In the genomic region with DNA sequence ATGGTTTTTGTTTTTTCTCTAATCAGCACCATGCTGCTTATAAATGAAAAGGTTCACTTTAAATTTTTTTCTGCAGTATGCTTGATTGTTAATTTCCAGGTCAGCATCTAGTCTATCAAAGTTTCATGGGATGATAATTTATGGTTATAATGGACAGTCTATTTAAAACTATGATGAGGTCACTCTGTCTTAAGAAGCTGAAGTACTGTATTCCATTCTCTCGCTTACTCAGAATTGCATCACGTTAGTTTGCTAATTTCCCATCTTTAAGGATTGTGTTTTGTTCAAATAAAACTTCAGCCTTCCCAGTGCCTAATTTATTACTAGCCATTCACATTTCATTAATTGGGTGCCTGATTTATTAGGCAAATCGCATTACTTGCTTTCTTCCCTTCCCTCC, we compare ENCODE assay signal across 31 cellular contexts.
A peak's percentile ranks its signal among the peaks of the same experiment; 100 is the strongest.
DNase-seq lines count a peak whose midpoint lies in the region; ATAC-seq, FAIRE-seq and TF ChIP-seq lines count a peak whose summit lies in the region.
"Had no signal": no experiment of that assay in that cellular context is flagged by ENCODE, and none has a peak within 500 bp of the region (broad histone marks: within the 10 kb centered on the region; RNA-seq: fewer than 3 reads in every experiment).

No MANE protein-coding gene starts in this region.

- no peaks in the 10 kb centered on the region for H3K9me3 ChIP-seq in fibroblast of lung (ENCODE audit: control insufficient read depth, insufficient read depth, low read depth, low read length)
- H3K9me3 ChIP-seq in smooth muscle cell (replicated peaks; ENCODE audit: low read depth) = no peaks in the 10 kb centered on the region
- H3K9me3 ChIP-seq: MG63, neutrophil, sigmoid colon, testis, uterus had no signal

- H4K20me1 ChIP-seq in fibroblast of lung (ENCODE audit: control insufficient read depth, extremely low read depth, insufficient read depth, low read length) = no peaks in the 10 kb centered on the region
- H4K20me1 ChIP-seq in smooth muscle cell (ENCODE audit: low read depth) = peaks cover 18% of the 10 kb centered on the region

- 60% methylated on average over 3 of the region's 3 CpGs for WGBS in smooth muscle cell (ENCODE audit: low lambda C conversion rate)

- no peaks in the 10 kb centered on the region for H3K79me2 ChIP-seq in fibroblast of lung (ENCODE audit: control insufficient read depth, insufficient read depth, low read length)
- peaks cover 26% of the 10 kb centered on the region for H3K79me2 ChIP-seq in smooth muscle cell (ENCODE audit: low read depth)

- intact Hi-C loops in activated naive CD4-positive, alpha-beta T cell treated with anti-CD3 and anti-CD28 coated beads for 36 hours (cut with micrococcal nuclease) = no loop called here

- ATAC-seq in SK-N-SH treated with all-trans-retinoic acid at 6 μM for 48 hours = no peak
- no peak for ATAC-seq in HG03460 (IDR thresholded peaks at IDR 0.05; ENCODE audit: unreplicated experiment)
- ATAC-seq in HG02588 (IDR thresholded peaks at IDR 0.05; ENCODE audit: unreplicated experiment) = no peak
- ATAC-seq: activated naive CD8-positive, alpha-beta T cell treated with anti-CD3 and anti-CD28 coated beads, Interleukin-2, amount 50 U/mL, for 24 hours; PC-3; Right ventricle myocardium inferior had no signal

- H3K4me1 ChIP-seq in fibroblast of lung (ENCODE audit: control insufficient read depth, extremely low read depth, insufficient read depth, low read length) (no peaks in the 10 kb centered on the region), smooth muscle cell (ENCODE audit: low read depth) (no peaks in the 10 kb centered on the region)
- H3K4me1 ChIP-seq: sigmoid colon, testis, uterus had no signal

- TF ChIP-seq CTCF in fibroblast of lung (conservative IDR thresholded peaks at IDR 0.05 in 1 of 2, IDR thresholded peaks at IDR 0.05 in 1 of 2; ENCODE audit: low read depth in 1 of 2, low read length in 2 of 2) (no peak), smooth muscle cell (IDR thresholded peaks at IDR 0.05; ENCODE audit: borderline replicate concordance, insufficient read depth, poor library complexity, severe bottlenecking) (no peak)

- no peaks in the 10 kb centered on the region for H3K27me3 ChIP-seq in fibroblast of lung (ENCODE audit: control insufficient read depth, insufficient read depth, low read length)
- no peaks in the 10 kb centered on the region for H3K27me3 ChIP-seq in smooth muscle cell (ENCODE audit: low read depth)
- H3K27me3 ChIP-seq: brain microvascular endothelial cell, MG63, neutrophil, sigmoid colon, testis, uterus had no signal

- H3K36me3 ChIP-seq in fibroblast of lung (ENCODE audit: control insufficient read depth, insufficient read depth, low read length) (no peaks in the 10 kb centered on the region), smooth muscle cell (ENCODE audit: low read depth) (no peaks in the 10 kb centered on the region)
- H3K36me3 ChIP-seq: brain microvascular endothelial cell, MG63, neutrophil, sigmoid colon, uterus had no signal

- no peak overlapping the region for H3K4me2 ChIP-seq in fibroblast of lung (ENCODE audit: extremely low read depth, insufficient read depth, low read length)
- H3K4me2 ChIP-seq in smooth muscle cell = no peak overlapping the region

- CTCF ChIA-PET in activated naive CD4-positive, alpha-beta T cell treated with anti-CD3 and anti-CD28 coated beads for 36 hours (lab: Charles Lee) = no interaction called here

- no peaks in the 10 kb centered on the region for H3K9me3 Mint-ChIP-seq in activated naive CD4-positive, alpha-beta T cell treated with anti-CD3 and anti-CD28 coated beads for 36 hours
- H3K9me3 Mint-ChIP-seq: activated naive CD8-positive, alpha-beta T cell treated with anti-CD3 and anti-CD28 coated beads, Interleukin-2, amount 50 U/mL, for 24 hours; activated T-cell treated with anti-CD3 and anti-CD28 coated beads, Interleukin-2, amount 50 U/mL, for 24 hours; CD4-positive, alpha-beta T cell; T-helper 2 cell treated with Interferon-gamma antibody and Interleukin-4, amounts not matched to agents 5 μg/mL and 100 μg/mL, for 36 hours had no signal

- H3F3A ChIP-seq in smooth muscle cell (ENCODE audit: low read depth) = no peaks in the 10 kb centered on the region

- no peak for TF ChIP-seq POLR2A in H54 (IDR thresholded peaks at IDR 0.05; ENCODE audit: low read depth, low read length)

- H3K27ac ChIP-seq in fibroblast of lung (ENCODE audit: insufficient read depth, low read length) (no peak overlapping the region), smooth muscle cell (ENCODE audit: low read depth) (peak overlapping the region; percentile 9)
- H3K27ac ChIP-seq: brain microvascular endothelial cell, coronary artery, neutrophil, sigmoid colon, testis, uterus, VCaP had no signal

- peak; percentile 71 for FAIRE-seq in H54 (lab: Jason Lieb, UNC)

- H3K9ac ChIP-seq in fibroblast of lung (ENCODE audit: insufficient read depth, low read length) (no peak overlapping the region), smooth muscle cell (ENCODE audit: low read depth) (no peak overlapping the region)

- H3K4me3 ChIP-seq in fibroblast of lung (replicated peaks in 1 of 4; ENCODE audit: control extremely low read depth in 1 of 4, insufficient read depth in 1 of 4, low read depth in 3 of 4, low read length in 4 of 4) (no peak overlapping the region), smooth muscle cell (no peak overlapping the region)
- H3K4me3 ChIP-seq: coronary artery, MG63, sigmoid colon, testis, uterus had no signal

- no peaks in the 10 kb centered on the region for H3K36me3 Mint-ChIP-seq in activated naive CD4-positive, alpha-beta T cell treated with anti-CD3 and anti-CD28 coated beads for 36 hours (ENCODE audit: low read depth)
- H3K36me3 Mint-ChIP-seq: immature natural killer cell, memory B cell had no signal

- H3K27ac Mint-ChIP-seq in activated naive CD4-positive, alpha-beta T cell treated with anti-CD3 and anti-CD28 coated beads for 36 hours = no peak overlapping the region
- H3K27ac Mint-ChIP-seq: activated naive CD8-positive, alpha-beta T cell treated with anti-CD3 and anti-CD28 coated beads, Interleukin-2, amount 50 U/mL, for 24 hours; activated T-cell treated with anti-CD3 and anti-CD28 coated beads, Interleukin-2, amount 50 U/mL, for 24 hours; CD4-positive, alpha-beta T cell; immature natural killer cell; memory B cell; progenitor cell of endocrine pancreas; T-helper 2 cell treated with Interferon-gamma antibody and Interleukin-4, amounts not matched to agents 5 μg/mL and 100 μg/mL, for 36 hours had no signal

- no peaks in the 10 kb centered on the region for H3K4me1 Mint-ChIP-seq in activated naive CD4-positive, alpha-beta T cell treated with anti-CD3 and anti-CD28 coated beads for 36 hours (ENCODE audit: low read depth)
- H3K4me1 Mint-ChIP-seq: activated naive CD8-positive, alpha-beta T cell treated with anti-CD3 and anti-CD28 coated beads, Interleukin-2, amount 50 U/mL, for 24 hours; immature natural killer cell; memory B cell had no signal

- H3K4me3 Mint-ChIP-seq in activated naive CD4-positive, alpha-beta T cell treated with anti-CD3 and anti-CD28 coated beads for 36 hours = no peak overlapping the region
- H3K4me3 Mint-ChIP-seq: activated naive CD8-positive, alpha-beta T cell treated with anti-CD3 and anti-CD28 coated beads, Interleukin-2, amount 50 U/mL, for 24 hours; activated T-cell treated with anti-CD3 and anti-CD28 coated beads, Interleukin-2, amount 50 U/mL, for 24 hours; CD4-positive, alpha-beta T cell; immature natural killer cell; memory B cell; T-helper 2 cell treated with Interferon-gamma antibody and Interleukin-4, amounts not matched to agents 5 μg/mL and 100 μg/mL, for 36 hours had no signal

- H2AFZ ChIP-seq in fibroblast of lung (ENCODE audit: low read length) (no peak overlapping the region), smooth muscle cell (ENCODE audit: low read depth) (no peak overlapping the region)

- peaks cover 10% of the 10 kb centered on the region for H3K27me3 Mint-ChIP-seq in activated naive CD4-positive, alpha-beta T cell treated with anti-CD3 and anti-CD28 coated beads for 36 hours (ENCODE audit: low read depth)
- H3K27me3 Mint-ChIP-seq: CD4-positive, alpha-beta T cell; memory B cell; progenitor cell of endocrine pancreas had no signal

- no peak for DNase-seq in H54 (ENCODE audit: insufficient read length, low spot score)
- DNase-seq in fibroblast of lung (ENCODE audit: low read depth in 2 of 2) = peak; percentile 60 to 79
- DNase-seq in smooth muscle cell (lab: John Stamatoyannopoulos, UW; ENCODE audit: unreplicated experiment) = no peak
- DNase-seq in activated naive CD4-positive, alpha-beta T cell treated with anti-CD3 and anti-CD28 coated beads for 36 hours = no peak
- DNase-seq: activated CD4-positive, alpha-beta T cell treated with anti-CD3 and anti-CD28 coated beads for 48 hours; activated gamma-delta T cell treated with Interleukin-2 at 50 U/mL for 16 hours; activated naive CD8-positive, alpha-beta T cell treated with anti-CD3 and anti-CD28 coated beads, Interleukin-2, amount 50 U/mL, for 24 hours; activated T-cell treated with anti-CD3 and anti-CD28 coated beads, Interleukin-2, amount 50 U/mL, for 24 hours; brain microvascular endothelial cell; CD4-positive, alpha-beta T cell; effector memory CD4-positive, alpha-beta T cell; erythroblast; hypothalamus; immature natural killer cell; MG63; NCI-H1417; PC-3; sigmoid colon; stimulated activated naive CD4-positive, alpha-beta T cell treated with Interleukin-2 at 50 U/mL for 16 hours; testis; uterus had no signal

TF ChIP-seq in SK-N-SH treated with all-trans-retinoic acid at 6 μM for 48 hours, 23 proteins besides CTCF, POLR2A, EP300 and RAD21 (continues in another document):
- peak; percentile 29; the same call in 1 of the 2 replicates for TF ChIP-seq ISL1 (CRISPR knock-in tag; IDR thresholded peaks at IDR 0.05)

Comparison
In these comparisons a context has a peak if more than half of its experiments do, and no peak if none do; other contexts are left out.
1. DNase-seq: peak in fibroblast of lung (2 of 2); none in H54 (single experiment), smooth muscle cell (single experiment) and activated naive CD4-positive, alpha-beta T cell treated with anti-CD3 and anti-CD28 coated beads for 36 hours (single experiment).